11 cellular contexts compared by ENCODE assay signal in the genomic region with DNA sequence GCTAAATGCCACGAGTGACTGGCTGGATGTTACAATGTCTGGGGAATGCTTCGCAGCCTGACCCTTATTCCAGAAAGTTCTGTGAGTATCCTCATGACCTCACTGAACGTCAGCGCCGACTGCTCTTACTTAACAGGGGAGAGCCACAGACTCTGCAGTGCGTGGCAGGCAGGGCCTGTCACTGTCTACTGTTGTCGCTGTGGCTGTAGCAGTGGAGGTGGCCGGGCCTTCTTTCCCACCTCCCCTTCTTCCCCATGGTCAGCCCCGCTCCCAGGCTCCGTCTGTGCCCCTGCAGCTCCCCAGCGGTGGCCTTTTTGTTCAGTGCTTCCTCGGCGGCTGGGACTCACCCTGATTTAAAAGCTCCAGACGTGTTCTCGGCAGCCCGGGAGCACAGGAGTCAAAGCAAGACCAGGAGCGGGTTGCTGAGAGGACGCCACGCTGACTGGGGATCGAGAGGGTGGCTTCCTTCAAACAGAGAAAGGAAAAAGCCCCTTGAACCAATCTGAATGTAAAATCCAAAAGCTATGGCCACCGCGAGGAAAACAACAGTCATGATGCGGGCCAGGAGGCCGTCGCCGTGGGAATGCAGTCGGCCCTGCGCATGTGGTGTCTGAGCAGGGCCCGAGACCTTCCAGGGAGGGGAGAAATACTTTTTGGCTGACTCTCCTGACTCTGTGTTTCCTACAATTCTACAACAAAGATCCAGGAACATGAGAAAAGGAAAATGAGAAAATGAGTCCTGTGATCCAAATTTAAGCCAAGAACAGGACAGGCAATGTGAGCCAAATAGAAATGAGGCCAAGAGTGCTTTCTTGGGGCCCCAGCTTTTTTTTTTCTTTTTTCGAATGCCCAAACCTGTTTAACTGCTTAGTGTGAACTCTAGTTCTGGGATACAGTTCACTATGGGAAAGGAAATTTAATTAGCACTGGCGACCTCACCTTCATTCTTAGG. TPM values are rescaled to one million over a fixed set of nuclear protein-coding genes. Genes with fewer than 3 reads are reported as not detected.
DNase-seq lines count a peak whose midpoint lies in the region; ATAC-seq and TF ChIP-seq lines count a peak whose summit lies in the region.
"Had no signal": no experiment of that assay in that cellular context is flagged by ENCODE, and none has a peak within 500 bp of the region (broad histone marks: within the 10 kb centered on the region; RNA-seq: fewer than 3 reads in every experiment).

No MANE protein-coding gene starts in this region.

- ATAC-seq in HG03159 (IDR thresholded peaks at IDR 0.05; ENCODE audit: unreplicated experiment) (no peak), GM18870 (IDR thresholded peaks at IDR 0.05; ENCODE audit: unreplicated experiment) (no peak)

- DNase-seq in LNCaP clone FGC (ENCODE audit: low read depth) (peak; percentile 98), dorsolateral prefrontal cortex (peak in 2 of 10 donors; percentile 20 to 49), medulla oblongata (ENCODE audit: extremely low spot score) (peak; percentile 86), testis (peak; percentile 69), HK-2 (ENCODE audit: unreplicated experiment) (no peak), SKM-1 treated with dmso at 0.1 percent for 144 hours (lab: John Stamatoyannopoulos, UW; ENCODE audit: unreplicated experiment) (no peak)
- DNase-seq: activated naive CD4-positive, alpha-beta T cell treated with anti-CD3 and anti-CD28 coated beads for 36 hours; NCI-H524 treated with DMSO at 0.1 percent for 48 hours; stimulated activated CD4-positive, alpha-beta T cell treated with anti-CD3 and anti-CD28 coated beads, Interleukin-4, amount 100 ng/mL, for 4 hours had no signal

- intact Hi-C loops in dorsolateral prefrontal cortex (cut with DNase I) (loop anchor here in 1 of 2 donors (5.0 kb wide), 1 partner anchor 76 kb away; no protein-coding TSS in a partner anchor), testis (cut with DNase I; ENCODE audit: low total_unique reads) (loop anchor here (5.0 kb wide), 1 partner anchor 71 kb away; no protein-coding TSS in a partner anchor)

- TF ChIP-seq POLR2A in testis (IDR thresholded peaks at IDR 0.05) = no peak

- H3K27ac ChIP-seq in dorsolateral prefrontal cortex (peak overlapping the region; percentile 60 to 99 (median 95)), testis (peak overlapping the region; percentile 95 to 98)

- H3K9me3 ChIP-seq in testis = no peaks in the 10 kb centered on the region

- peaks cover 65% of the 10 kb centered on the region for H3K4me1 ChIP-seq in testis

- H3K4me3 ChIP-seq in LNCaP clone FGC (ENCODE audit: low read depth, low read length) (no peak overlapping the region), dorsolateral prefrontal cortex (peak overlapping the region in 46 of 59 donors; percentile 1 to 50 (median 26)), testis (peak overlapping the region in 1 of 2 donors; percentile 25)

- H3K36me3 ChIP-seq in testis (ENCODE audit: low read depth, missing control alignments) = no peaks in the 10 kb centered on the region

- TF ChIP-seq CTCF in LNCaP clone FGC (IDR thresholded peaks at IDR 0.05; ENCODE audit: control insufficient read depth, extremely low read depth, insufficient read depth) = no peak
- TF ChIP-seq CTCF in dorsolateral prefrontal cortex (IDR thresholded peaks at IDR 0.05 in 54 of 56, conservative IDR thresholded peaks at IDR 0.05 in 2 of 56; ENCODE audit: low read depth in 1 of 56, partially characterized antibody in 56 of 56) = no peak
- TF ChIP-seq CTCF in testis (IDR thresholded peaks at IDR 0.05) = no peak

- H3K27me3 ChIP-seq in dorsolateral prefrontal cortex (no peaks in the 10 kb centered on the region), testis (no peaks in the 10 kb centered on the region)

- WGBS in testis, 2 donors = 21 to 33% methylated on average over 28 to 31 of the region's 31 CpGs

RNA-seq across cellular contexts. Expression of a gene that starts 52.5 kb away (rescaled TPM):
- total RNA-seq in dorsolateral prefrontal cortex = 100 to 1,000 TPM in 34 of 120 experiments, 10 to 100 TPM in 86; 27.7 to 158 (median 75.1) TPM
- total RNA-seq in testis = 10 to 100 TPM; 29.5 to 39.8 TPM
- 31.3 TPM for polyA plus RNA-seq in testis (ENCODE audit: insufficient read depth, low read depth, low replicate concordance)

Comparison
In these comparisons a context has a peak if more than half of its experiments do, and no peak if none do; other contexts are left out.
1. DNase-seq: peak in LNCaP clone FGC (single experiment), medulla oblongata (single experiment) and testis (single experiment); none in HK-2 (single experiment) and SKM-1 treated with dmso at 0.1 percent for 144 hours (single experiment).